8 cellular contexts compared by ENCODE assay signal in genomic region chr11:117143871-117144476, GRCh38. TPM values are rescaled to one million over a fixed set of nuclear protein-coding genes. Genes with fewer than 3 reads are reported as not detected.
DNase-seq lines count a peak whose midpoint lies in the region; ATAC-seq and TF ChIP-seq lines count a peak whose summit lies in the region.

Gene PAFAH1B2, plus strand, starts transcription at chr11:117144287. Its CDS starts 8,161 bp downstream, at chr11:117152448.

- peak within 1 kb of the TSS; percentile 91 to 92 for H3K27ac ChIP-seq in lung (ENCODE audit: low read depth in 1 of 2, low read length in 1 of 2)

- H3K4me1 ChIP-seq in lung (ENCODE audit: control insufficient read depth in 2 of 2, insufficient read depth in 2 of 2, low read length in 2 of 2) = peaks cover 3% of the 10 kb centered on the region in 2 donors

- peak within 1 kb of the TSS; percentile 91 for H3K4me3 ChIP-seq in lung

- no peaks in the 10 kb centered on the region for H3K27me3 ChIP-seq in lung (ENCODE audit: control insufficient read depth, insufficient read depth)

- H3K9me3 ChIP-seq in lung (ENCODE audit: control insufficient read depth in 2 of 2, insufficient read depth in 1 of 2, low read length in 1 of 2) = no peaks in the 10 kb centered on the region

- ATAC-seq in GM21360 (IDR thresholded peaks at IDR 0.05; ENCODE audit: unreplicated experiment) = peak; percentile 95
- ATAC-seq in lung (ENCODE audit: insufficient read depth, low FRiP score) = peak; percentile 94

- DNase-seq in COLO829 (ENCODE audit: low spot score) (peak; percentile 96), HT-29 (ENCODE audit: low spot score) (peak; percentile 98), lung (ENCODE audit: low spot score) (peak; percentile 96)
- DNase-seq in NK-92 treated with Interleukin-12 subunit alpha and Interleukin-12 subunit beta, amount 100 ng/mL, for 24 hours (lab: John Stamatoyannopoulos, UW) = peak; percentile 92
- DNase-seq in activated CD8-positive, alpha-beta memory T cell treated with anti-CD3 and anti-CD28 coated beads for 24 hours = peak; percentile 98
- DNase-seq in effector CD4-positive, alpha-beta T cell = peak; percentile 90
- peak; percentile 92 to 97 (median 93) for DNase-seq in stimulated activated CD4-positive, alpha-beta T cell treated with anti-CD3 and anti-CD28 coated beads, TNF-alpha, amount 100 ng/mL, for 24 hours (ENCODE audit: low read depth in 3 of 3)

- TF ChIP-seq CTCF in lung (IDR thresholded peaks at IDR 0.05; ENCODE audit: control extremely low read depth, extremely low read depth) = no peak

- WGBS in lung, 2 donors = 0 to 1% methylated on average over 40 to 48 of the region's 48 CpGs

- H3K36me3 ChIP-seq in lung (ENCODE audit: control insufficient read depth in 2 of 2, insufficient read depth in 2 of 2, low read length in 2 of 2) = peaks cover 5% of the 10 kb centered on the region in 2 donors

RNA-seq across cellular contexts. Expression of gene PAFAH1B2, which starts in this region (rescaled TPM):
- total RNA-seq in HT-29 (2014; rRNA removed; shearing (Covaris generic)) = 82.6 and 88.4 TPM in 2 replicates
- total RNA-seq in lung = 10 to 100 TPM; 70.7 to 73.1 TPM
- 10 to 100 TPM; 22.2 to 23.8 TPM for polyA plus RNA-seq in lung

Comparison
In these comparisons a context has a peak if more than half of its experiments do, and no peak if none do; other contexts are left out.
1. Peak in every context shown above with its lines: DNase-seq, ATAC-seq, H3K4me3 ChIP-seq and H3K27ac ChIP-seq.